24 cellular contexts compared by ENCODE assay signal in genomic region chrX:34063616-34064015, GRCh38.
"Had no signal": no experiment of that assay in that cellular context is flagged by ENCODE, and none has a peak within 500 bp of the region (broad histone marks: within the 10 kb centered on the region; RNA-seq: fewer than 3 reads in every experiment).

No MANE protein-coding gene starts in this region.

- H3K9ac ChIP-seq: KMS-11 had no signal

- DNase-seq: Kasumi-1, MV-4-11, NCI-H1048, NCI-H1105, NCI-H1436 treated with DMSO at 0.1 percent for 48 hours, NCI-H1694, NCI-H187 treated with DMSO at 0.1 percent for 48 hours, NCI-H2029 treated with DMSO at 0.1 percent for 48 hours, NCI-H2227 treated with DMSO at 0.1 percent for 48 hours, NCI-H524, NCI-H526 treated with DMSO at 0.1 percent for 48 hours, NCI-H748 treated with DMSO at 0.1 percent for 48 hours, SHP77 treated with DMSO at 0.1 percent for 48 hours, SJCRH30, SW 1271, T-cell had no signal

- H3K36me3 Mint-ChIP-seq: IgD-negative memory B cell, T-cell had no signal

- ATAC-seq: K562, Panc1, Right ventricle myocardium inferior, T-cell had no signal

- H3K4me3 ChIP-seq: K562, SJCRH30 had no signal

- H3K27ac Mint-ChIP-seq: IgD-negative memory B cell, T-cell had no signal

- FAIRE-seq: HTR-8/SVneo, K562 had no signal

- H3K36me3 ChIP-seq: SJCRH30 had no signal

- H3K4me3 Mint-ChIP-seq: IgD-negative memory B cell, T-cell had no signal

- H3K4me1 ChIP-seq: SJCRH30 had no signal

- H3K4me2 ChIP-seq: KMS-11 had no signal

- H3K27me3 Mint-ChIP-seq: IgD-negative memory B cell, T-cell had no signal

- H3K27ac ChIP-seq: HL-60, KMS-11, RWPE1, SJCRH30 had no signal

- H3K27me3 ChIP-seq: SJCRH30 had no signal

- H3K4me1 Mint-ChIP-seq: T-cell had no signal

- H3K9me3 ChIP-seq: SJCRH30 had no signal
